Comparison of ENCODE assay signal across 8 cellular contexts in genomic region chr7:22559829-22560489, GRCh38. TPM values are rescaled to one million over a fixed set of nuclear protein-coding genes. Genes with fewer than 3 reads are reported as not detected.
DNase-seq lines count a peak whose midpoint lies in the region; ATAC-seq and TF ChIP-seq lines count a peak whose summit lies in the region.

No MANE protein-coding gene starts in this region.

- H3K9me3 Mint-ChIP-seq in activated CD8-positive, alpha-beta memory T cell treated with anti-CD3 and anti-CD28 coated beads, Interleukin-2, amount 10 ng/mL, durations not matched to agents 7 days and 5 days (ENCODE audit: low read depth) = no peaks in the 10 kb centered on the region
- no peaks in the 10 kb centered on the region for H3K9me3 Mint-ChIP-seq in endothelial cell (ENCODE audit: unreplicated experiment)
- no peaks in the 10 kb centered on the region for H3K9me3 Mint-ChIP-seq in stimulated activated naive B cell treated with anti-CD40 and anti-IgM and Interleukin-4, amounts not matched to agents 10 μg/mL and 1 μg/mL and 100 μg/mL, for 72 hours

- H3K4me1 ChIP-seq in BLaER1 treated with 17β-estradiol and CSF1 and Interleukin-3, amounts not matched to agents 10 nM and 100 nM = peaks cover 49 to 75% (median 59%) of the 10 kb centered on the region in 10 experiments
- H3K4me1 ChIP-seq in mucosa of descending colon (ENCODE audit: low read depth) = no peaks in the 10 kb centered on the region

- peaks cover 38% of the 10 kb centered on the region for H3K27me3 Mint-ChIP-seq in activated CD8-positive, alpha-beta memory T cell treated with anti-CD3 and anti-CD28 coated beads, Interleukin-2, amount 10 ng/mL, durations not matched to agents 7 days and 5 days
- H3K27me3 Mint-ChIP-seq in endothelial cell (ENCODE audit: unreplicated experiment) = no peaks in the 10 kb centered on the region
- H3K27me3 Mint-ChIP-seq in stimulated activated naive B cell treated with anti-CD40 and anti-IgM and Interleukin-4, amounts not matched to agents 10 μg/mL and 1 μg/mL and 100 μg/mL, for 72 hours = no peaks in the 10 kb centered on the region

- no peaks in the 10 kb centered on the region for H3K36me3 ChIP-seq in BLaER1 treated with 17β-estradiol and CSF1 and Interleukin-3, amounts not matched to agents 10 nM and 100 nM
- H3K36me3 ChIP-seq in mucosa of descending colon (ENCODE audit: low read depth) = no peaks in the 10 kb centered on the region

- intact Hi-C loops in mucosa of descending colon (cut with DNase I, micrococcal nuclease) = loop anchor here (5.0 to 10.0 kb wide), 2 partner anchors 167 to 495 kb away; partner anchors contain the start of gene IL6 (in 1 of the 2)

- CTCF ChIA-PET in activated CD8-positive, alpha-beta memory T cell treated with anti-CD3 and anti-CD28 coated beads, Interleukin-2, amount 10 ng/mL, durations not matched to agents 7 days and 5 days (lab: Charles Lee) = interaction anchor here (0.7 to 14.8 kb wide), 25 partner anchors 9 to 526 kb away, joined by 3 to 376 read pairs (median 4); partner anchors contain the start of gene IL6

- H3K4me3 Mint-ChIP-seq in activated CD8-positive, alpha-beta memory T cell treated with anti-CD3 and anti-CD28 coated beads, Interleukin-2, amount 10 ng/mL, durations not matched to agents 7 days and 5 days = no peak overlapping the region
- no peak overlapping the region for H3K4me3 Mint-ChIP-seq in endothelial cell (ENCODE audit: unreplicated experiment)
- H3K4me3 Mint-ChIP-seq in stimulated activated naive B cell treated with anti-CD40 and anti-IgM and Interleukin-4, amounts not matched to agents 10 μg/mL and 1 μg/mL and 100 μg/mL, for 72 hours = no peak overlapping the region

- ATAC-seq in GM19324 (IDR thresholded peaks at IDR 0.05; ENCODE audit: low FRiP score, unreplicated experiment) (peak; percentile 48), mucosa of descending colon (peak; percentile 74)
- peak; percentile 72 for ATAC-seq in activated CD8-positive, alpha-beta memory T cell treated with anti-CD3 and anti-CD28 coated beads, Interleukin-2, amount 10 ng/mL, durations not matched to agents 7 days and 5 days
- peak; percentile 75 to 83 for ATAC-seq in stimulated activated naive B cell treated with anti-CD40 and anti-IgM and Interleukin-4, amounts not matched to agents 10 μg/mL and 1 μg/mL and 100 μg/mL, for 72 hours (replicated peaks)

- no peaks in the 10 kb centered on the region for H3K36me3 Mint-ChIP-seq in activated CD8-positive, alpha-beta memory T cell treated with anti-CD3 and anti-CD28 coated beads, Interleukin-2, amount 10 ng/mL, durations not matched to agents 7 days and 5 days
- H3K36me3 Mint-ChIP-seq in endothelial cell (ENCODE audit: low read depth, unreplicated experiment) = no peaks in the 10 kb centered on the region
- peaks cover 0 to 14% of the 10 kb centered on the region in 2 donors for H3K36me3 Mint-ChIP-seq in stimulated activated naive B cell treated with anti-CD40 and anti-IgM and Interleukin-4, amounts not matched to agents 10 μg/mL and 1 μg/mL and 100 μg/mL, for 72 hours

- peak overlapping the region in 2 of 11 experiments; percentile 17 to 30; a peak in 2 of 22 replicates for H3K9ac ChIP-seq in BLaER1 treated with 17β-estradiol and CSF1 and Interleukin-3, amounts not matched to agents 10 nM and 100 nM

- peaks cover 36% of the 10 kb centered on the region for H3K4me1 Mint-ChIP-seq in activated CD8-positive, alpha-beta memory T cell treated with anti-CD3 and anti-CD28 coated beads, Interleukin-2, amount 10 ng/mL, durations not matched to agents 7 days and 5 days
- peaks cover 45% of the 10 kb centered on the region for H3K4me1 Mint-ChIP-seq in endothelial cell (ENCODE audit: unreplicated experiment)
- peaks cover 39 to 51% of the 10 kb centered on the region in 2 donors for H3K4me1 Mint-ChIP-seq in stimulated activated naive B cell treated with anti-CD40 and anti-IgM and Interleukin-4, amounts not matched to agents 10 μg/mL and 1 μg/mL and 100 μg/mL, for 72 hours

- no peak overlapping the region for H3K4me3 ChIP-seq in BLaER1 treated with 17β-estradiol and CSF1 and Interleukin-3, amounts not matched to agents 10 nM and 100 nM
- H3K4me3 ChIP-seq in mucosa of descending colon = no peak overlapping the region

- H3K27me3 ChIP-seq in BLaER1 treated with 17β-estradiol and CSF1 and Interleukin-3, amounts not matched to agents 10 nM and 100 nM = peaks cover 0 to 11% (median 0%) of the 10 kb centered on the region in 11 experiments; a peak in 2 of 22 replicates

- peak; percentile 64 for DNase-seq in HuH-7 (ENCODE audit: low spot score)
- DNase-seq in NOMO-1 treated with dmso at 0.1 percent for 144 hours (lab: John Stamatoyannopoulos, UW; ENCODE audit: unreplicated experiment) = peak; percentile 26
- DNase-seq in activated CD8-positive, alpha-beta memory T cell treated with anti-CD3 and anti-CD28 coated beads, Interleukin-2, amount 10 ng/mL, durations not matched to agents 7 days and 5 days = peak; percentile 79
- DNase-seq in endothelial cell (ENCODE audit: low spot score) = peak; percentile 67
- peak in 2 of 3 donors; percentile 51 to 83 for DNase-seq in mucosa of descending colon
- DNase-seq in stimulated activated naive B cell treated with anti-CD40 and anti-IgM and Interleukin-4, amounts not matched to agents 10 μg/mL and 1 μg/mL and 100 μg/mL, for 72 hours = peak; percentile 70

- H3K27ac Mint-ChIP-seq in activated CD8-positive, alpha-beta memory T cell treated with anti-CD3 and anti-CD28 coated beads, Interleukin-2, amount 10 ng/mL, durations not matched to agents 7 days and 5 days = no peak overlapping the region
- no peak overlapping the region for H3K27ac Mint-ChIP-seq in endothelial cell (ENCODE audit: unreplicated experiment)
- peak overlapping the region; percentile 68 for H3K27ac Mint-ChIP-seq in stimulated activated naive B cell treated with anti-CD40 and anti-IgM and Interleukin-4, amounts not matched to agents 10 μg/mL and 1 μg/mL and 100 μg/mL, for 72 hours

- H3K9me3 ChIP-seq in BLaER1 treated with 17β-estradiol and CSF1 and Interleukin-3, amounts not matched to agents 10 nM and 100 nM (replicated peaks in 1 of 11) = peaks cover 0 to 4% (median 0%) of the 10 kb centered on the region in 11 experiments; a peak in 1 of 22 replicates
- no peaks in the 10 kb centered on the region for H3K9me3 ChIP-seq in mucosa of descending colon

- H4K20me1 ChIP-seq in BLaER1 treated with 17β-estradiol and CSF1 and Interleukin-3, amounts not matched to agents 10 nM and 100 nM = no peaks in the 10 kb centered on the region

- peak overlapping the region in 3 of 11 experiments; percentile 2 to 30 (median 19); a peak in 3 of 22 replicates for H3K27ac ChIP-seq in BLaER1 treated with 17β-estradiol and CSF1 and Interleukin-3, amounts not matched to agents 10 nM and 100 nM

- peak; percentile 92 for TF ChIP-seq CTCF in endothelial cell (IDR thresholded peaks at IDR 0.05; ENCODE audit: unreplicated experiment)
- peak; percentile 43 for TF ChIP-seq CTCF in mucosa of descending colon (IDR thresholded peaks at IDR 0.05)

- peak overlapping the region in 10 of 11 experiments; percentile 6 to 95 (median 34); a peak in 13 of 22 replicates for H3K4me2 ChIP-seq in BLaER1 treated with 17β-estradiol and CSF1 and Interleukin-3, amounts not matched to agents 10 nM and 100 nM

RNA-seq across cellular contexts. Expression of gene STEAP1B, which starts 60.0 kb away (rescaled TPM):
- under 1 TPM in 1 of 2 experiments, not detected in 1; 0.37 TPM for total RNA-seq in activated CD8-positive, alpha-beta memory T cell treated with anti-CD3 and anti-CD28 coated beads, Interleukin-2, amount 10 ng/mL, durations not matched to agents 7 days and 5 days
- total RNA-seq in endothelial cell (ENCODE audit: unreplicated experiment) (5.6 TPM), mucosa of descending colon (1 to 10 TPM in 1 of 3 donors, under 1 TPM in 1, not detected in 1; 0.77 to 1.0 TPM)

Comparison
In these comparisons a context has a peak if more than half of its experiments do, and no peak if none do; other contexts are left out.
1. DNase-seq: peak in every context shown above with its lines; median percentile 79 in activated CD8-positive, alpha-beta memory T cell treated with anti-CD3 and anti-CD28 coated beads, Interleukin-2, amount 10 ng/mL, durations not matched to agents 7 days and 5 days; 70 in stimulated activated naive B cell treated with anti-CD40 and anti-IgM and Interleukin-4, amounts not matched to agents 10 μg/mL and 1 μg/mL and 100 μg/mL, for 72 hours; 67 in endothelial cell; 67 in mucosa of descending colon; 64 in HuH-7; 26 in NOMO-1 treated with dmso at 0.1 percent for 144 hours.